13 cellular contexts compared by ENCODE assay signal in genomic region chr19:5829567-5830315, GRCh38. TPM values are rescaled to one million over a fixed set of nuclear protein-coding genes. Genes with fewer than 3 reads are reported as not detected.
DNase-seq lines count a peak whose midpoint lies in the region; ATAC-seq and TF ChIP-seq lines count a peak whose summit lies in the region.
"Had no signal": no experiment of that assay in that cellular context is flagged by ENCODE, and none has a peak within 500 bp of the region (broad histone marks: within the 10 kb centered on the region; RNA-seq: fewer than 3 reads in every experiment).

No MANE protein-coding gene starts in this region.

- WGBS in HUES64: 78% methylated on average over 34 of the region's 34 CpGs
- 34 to 47% (median 34%) methylated on average over 32 to 34 of the region's 34 CpGs for WGBS in ovary, 3 donors

- H3K4me3 ChIP-seq in CD8-positive, alpha-beta T cell (ENCODE audit: low read depth, low read length): no peak overlapping the region
- peak overlapping the region; percentile 81 for H3K4me3 ChIP-seq in HUES64 (ENCODE audit: low read length)
- no peak overlapping the region for H3K4me3 ChIP-seq in ovary
- H3K4me3 ChIP-seq in Peyer's patch: peak overlapping the region in 1 of 4 donors; percentile 50
- H3K4me3 ChIP-seq in brain microvascular endothelial cell (ENCODE audit: low read depth, low read length): no peak overlapping the region

- H3K36me3 ChIP-seq in CD8-positive, alpha-beta T cell (ENCODE audit: insufficient read depth, low read length): no peaks in the 10 kb centered on the region
- H3K36me3 ChIP-seq in HUES64 (ENCODE audit: insufficient read depth, low read length) (no peaks in the 10 kb centered on the region), ovary (no peaks in the 10 kb centered on the region), Peyer's patch (peaks cover 0 to 27% (median 0%) of the 10 kb centered on the region in 3 donors), brain microvascular endothelial cell (replicated peaks) (no peaks in the 10 kb centered on the region)
- H3K36me3 ChIP-seq: ascending aorta, WERI-Rb-1 had no signal

- H3K9ac ChIP-seq in HUES64 (ENCODE audit: low read depth, low read length): 0 out of 2 replicates have a peak overlapping the region, but pooled peaks have one; percentile 5

- intact Hi-C loops in CD8-positive, alpha-beta T cell (cut with DNase I, micrococcal nuclease): loop anchor here in 1 of 2 experiments (5.0 kb wide), 1 partner anchor 1427 kb away; the partner anchor contains the start of genes CHAF1A and SH3GL1
- intact Hi-C loops in ovary (cut with DNase I): no loop called here

- no peaks in the 10 kb centered on the region for H3K9me3 ChIP-seq in CD8-positive, alpha-beta T cell (ENCODE audit: low read length)
- H3K9me3 ChIP-seq in HUES64 (ENCODE audit: insufficient read depth, low read depth, low read length) (no peaks in the 10 kb centered on the region), ovary (no peaks in the 10 kb centered on the region), Peyer's patch (no peaks in the 10 kb centered on the region)
- H3K9me3 ChIP-seq: ascending aorta had no signal

- no peaks in the 10 kb centered on the region for H3K27me3 ChIP-seq in CD8-positive, alpha-beta T cell (ENCODE audit: insufficient read depth, low read length)
- H3K27me3 ChIP-seq in HUES64 (ENCODE audit: insufficient read depth, low read length) (no peaks in the 10 kb centered on the region; the same call in 1 of the 2 replicates), ovary (no peaks in the 10 kb centered on the region), Peyer's patch (no peaks in the 10 kb centered on the region), brain microvascular endothelial cell (replicated peaks) (peaks cover 2% of the 10 kb centered on the region)

- H3K36me3 Mint-ChIP-seq in CD8-positive, alpha-beta T cell: peaks cover 2% of the 10 kb centered on the region
- no peaks in the 10 kb centered on the region for H3K36me3 Mint-ChIP-seq in chondrocyte (ENCODE audit: low read depth)
- H3K36me3 Mint-ChIP-seq in naive thymus-derived CD8-positive, alpha-beta T cell: no peaks in the 10 kb centered on the region

- in situ Hi-C loops in brain microvascular endothelial cell (cut with HindIII; ENCODE audit: low pct_ligation_motif_present, low sequenced_read_pairs): no loop called here

- peaks cover 23% of the 10 kb centered on the region for H3K4me1 ChIP-seq in CD8-positive, alpha-beta T cell (ENCODE audit: insufficient read depth, low read length)
- H3K4me1 ChIP-seq in HUES64 (ENCODE audit: insufficient read depth, low read length) (peaks cover 3% of the 10 kb centered on the region; the same call in 1 of the 2 replicates), ovary (ENCODE audit: insufficient read depth) (peaks cover 3% of the 10 kb centered on the region), Peyer's patch (peaks cover 0 to 39% (median 9%) of the 10 kb centered on the region in 4 donors)

- H3K27ac ChIP-seq in CD8-positive, alpha-beta T cell (ENCODE audit: low read depth, low read length): no peak overlapping the region
- H3K27ac ChIP-seq in HUES64 (ENCODE audit: low read depth, low read length): no peak overlapping the region
- H3K27ac ChIP-seq in ovary: no peak overlapping the region
- H3K27ac ChIP-seq in Peyer's patch: peak overlapping the region in 1 of 4 donors; percentile 86
- H3K27ac ChIP-seq in brain microvascular endothelial cell: no peak overlapping the region
- H3K27ac ChIP-seq: ascending aorta, GM23248, WERI-Rb-1 had no signal

- no peak for TF ChIP-seq POLR2A in ovary (IDR thresholded peaks at IDR 0.05)
- no peak for TF ChIP-seq POLR2A in Peyer's patch (IDR thresholded peaks at IDR 0.05)

- H3K4me1 Mint-ChIP-seq in CD8-positive, alpha-beta T cell (ENCODE audit: low read depth): peaks cover 15% of the 10 kb centered on the region
- peaks cover 17% of the 10 kb centered on the region for H3K4me1 Mint-ChIP-seq in chondrocyte (ENCODE audit: low read depth)
- H3K4me1 Mint-ChIP-seq in naive thymus-derived CD8-positive, alpha-beta T cell: peaks cover 10 to 22% (median 19%) of the 10 kb centered on the region in 4 donors

- no peak for TF ChIP-seq EP300 in ovary (IDR thresholded peaks at IDR 0.05)

- CTCF ChIA-PET in CD8-positive, alpha-beta T cell (lab: Charles Lee): interaction anchor here (0.6 to 3.3 kb wide), 2 partner anchors 26 to 193 kb away, joined by 4 to 16 read pairs; no protein-coding TSS in a partner anchor

- peak overlapping the region; percentile 49 for H3K4me3 Mint-ChIP-seq in CD8-positive, alpha-beta T cell
- peak overlapping the region; percentile 14 for H3K4me3 Mint-ChIP-seq in chondrocyte (ENCODE audit: unreplicated experiment)
- peak overlapping the region in 9 of 10 donors; percentile 15 to 98 (median 56) for H3K4me3 Mint-ChIP-seq in naive thymus-derived CD8-positive, alpha-beta T cell
- H3K4me3 Mint-ChIP-seq: memory B cell had no signal

- DNase-seq in CD8-positive, alpha-beta T cell: no peak
- DNase-seq in chondrocyte (ENCODE audit: low spot score) (no peak), ovary (no peak), Peyer's patch (no peak), brain microvascular endothelial cell (no peak)
- DNase-seq in naive thymus-derived CD8-positive, alpha-beta T cell: no peak
- DNase-seq: DND-41, WERI-Rb-1 had no signal

- POLR2A ChIA-PET in CD8-positive, alpha-beta T cell (lab: Charles Lee): interaction anchor here (1.5 to 2.8 kb wide), 3 partner anchors 74 to 148 kb away, joined by 4 to 37 read pairs (median 15); partner anchors contain the start of genes NDUFA11, RANBP3 and VMAC
- POLR2A ChIA-PET in naive thymus-derived CD8-positive, alpha-beta T cell (lab: Charles Lee): interaction anchor here (0.6 to 3.2 kb wide), 3 partner anchors 9 to 130 kb away, joined by 4 to 71 read pairs (median 13); partner anchors contain the start of genes FUT6, NDUFA11 and VMAC

- no peak overlapping the region for H3K27ac Mint-ChIP-seq in CD8-positive, alpha-beta T cell
- H3K27ac Mint-ChIP-seq in chondrocyte (ENCODE audit: unreplicated experiment): peak overlapping the region; percentile 43
- H3K27ac Mint-ChIP-seq in naive thymus-derived CD8-positive, alpha-beta T cell: peak overlapping the region in 7 of 10 donors; percentile 15 to 74 (median 48)
- H3K27ac Mint-ChIP-seq: memory B cell had no signal

- no peak for ATAC-seq in CD8-positive, alpha-beta T cell
- no peak for ATAC-seq in naive thymus-derived CD8-positive, alpha-beta T cell
- ATAC-seq in HG02798 (IDR thresholded peaks at IDR 0.05; ENCODE audit: poor library complexity, unreplicated experiment): no peak

- H3K27me3 Mint-ChIP-seq in CD8-positive, alpha-beta T cell (ENCODE audit: low read depth): peaks cover 2% of the 10 kb centered on the region
- no peaks in the 10 kb centered on the region for H3K27me3 Mint-ChIP-seq in chondrocyte (ENCODE audit: low read depth)
- peaks cover 0 to 2% (median 0%) of the 10 kb centered on the region in 5 donors for H3K27me3 Mint-ChIP-seq in naive thymus-derived CD8-positive, alpha-beta T cell

- no peak for TF ChIP-seq CTCF in CD8-positive, alpha-beta T cell (IDR thresholded peaks at IDR 0.05)
- TF ChIP-seq CTCF in chondrocyte (IDR thresholded peaks at IDR 0.05): no peak
- no peak for TF ChIP-seq CTCF in ovary (IDR thresholded peaks at IDR 0.05)
- TF ChIP-seq CTCF in Peyer's patch (IDR thresholded peaks at IDR 0.05): no peak
- TF ChIP-seq CTCF in brain microvascular endothelial cell (IDR thresholded peaks at IDR 0.05; ENCODE audit: low read depth, low read length, missing control alignments): no peak

- H3K9me3 Mint-ChIP-seq in CD8-positive, alpha-beta T cell: no peaks in the 10 kb centered on the region
- H3K9me3 Mint-ChIP-seq in chondrocyte (ENCODE audit: low read depth): no peaks in the 10 kb centered on the region
- H3K9me3 Mint-ChIP-seq in naive thymus-derived CD8-positive, alpha-beta T cell: no peaks in the 10 kb centered on the region

RNA-seq across cellular contexts. Expression of gene FUT6, which starts 9.8 kb away (rescaled TPM):
- total RNA-seq in CD8-positive, alpha-beta T cell: not detected
- not detected for polyA plus RNA-seq in HUES64 (2013, experiment 1 of 2)
- not detected for polyA plus RNA-seq in HUES64 (2013, experiment 2 of 2)
- total RNA-seq in chondrocyte (not detected in 3 replicates), ovary (1 to 10 TPM in 1 of 7 donors, under 1 TPM in 3, not detected in 3; 0.11 to 2.6 (median 0.38) TPM), Peyer's patch (100 to 1,000 TPM in 3 of 4 donors, 10 to 100 TPM in 1; 90.8 to 329 (median 210) TPM)
- not detected for total RNA-seq in naive thymus-derived CD8-positive, alpha-beta T cell
- not detected for polyA plus RNA-seq in naive thymus-derived CD8-positive, alpha-beta T cell
- polyA plus RNA-seq in ovary: not detected
- total RNA-seq: ascending aorta, GM23248 had no signal
- polyA plus RNA-seq: GM23248 had no signal

RNA-seq across cellular contexts. Expression of gene FUT3, which starts 21.5 kb away (rescaled TPM):
- under 1 TPM; 0.49 to 0.67 TPM for total RNA-seq in CD8-positive, alpha-beta T cell
- polyA plus RNA-seq in HUES64 (2013, experiment 1 of 2): not detected
- not detected for polyA plus RNA-seq in HUES64 (2013, experiment 2 of 2)
- total RNA-seq in chondrocyte: not detected in 3 replicates
- under 1 TPM in 1 of 2 experiments, not detected in 1; 0.16 TPM for total RNA-seq in naive thymus-derived CD8-positive, alpha-beta T cell
- not detected for polyA plus RNA-seq in naive thymus-derived CD8-positive, alpha-beta T cell
- total RNA-seq in ovary: 1 to 10 TPM in 1 of 7 donors, under 1 TPM in 4, not detected in 2; 0.11 to 1.8 (median 0.18) TPM
- under 1 TPM in 1 of 2 donors, not detected in 1; 0.04 TPM for polyA plus RNA-seq in ovary
- 100 to 1,000 TPM in 3 of 4 donors, 10 to 100 TPM in 1; 37.1 to 207 (median 155) TPM for total RNA-seq in Peyer's patch
- total RNA-seq: ascending aorta, GM23248 had no signal
- polyA plus RNA-seq: GM23248 had no signal

RNA-seq across cellular contexts. Expression of gene NRTN, which starts 24.9 kb away (rescaled TPM):
- total RNA-seq in CD8-positive, alpha-beta T cell: under 1 TPM in 1 of 2 experiments, not detected in 1; 0.38 TPM
- polyA plus RNA-seq in HUES64 (2013, experiment 1 of 2): 2.9 TPM
- 4.3 TPM for polyA plus RNA-seq in HUES64 (2013, experiment 2 of 2)
- total RNA-seq in chondrocyte (0.54 to 0.77 TPM in 2 of 3 replicates, not detected in the other), ovary (1 to 10 TPM in 2 of 7 donors, under 1 TPM in 2, not detected in 3; 0.38 to 2.8 (median 1.3) TPM), Peyer's patch (1 to 10 TPM in 2 of 4 donors, under 1 TPM in 1, not detected in 1; 0.88 to 4.8 (median 3.5) TPM)
- total RNA-seq in naive thymus-derived CD8-positive, alpha-beta T cell: under 1 TPM; 0.82 to 0.88 TPM
- under 1 TPM; 0.19 to 0.88 (median 0.81) TPM for polyA plus RNA-seq in naive thymus-derived CD8-positive, alpha-beta T cell
- polyA plus RNA-seq in ovary: under 1 TPM in 1 of 2 donors, not detected in 1; 0.11 TPM
- total RNA-seq: GM23248 had no signal
- polyA plus RNA-seq: GM23248 had no signal

RNA-seq across cellular contexts. Expression of gene DUS3L, which starts 38.8 kb away (rescaled TPM):
- 100 to 1,000 TPM; 174 to 192 TPM for total RNA-seq in CD8-positive, alpha-beta T cell
- 29.4 TPM for polyA plus RNA-seq in HUES64 (2013, experiment 1 of 2)
- 29.8 TPM for polyA plus RNA-seq in HUES64 (2013, experiment 2 of 2)
- 14.8 to 19.4 TPM (median 18.4 TPM) in 3 replicates for total RNA-seq in chondrocyte
- total RNA-seq in naive thymus-derived CD8-positive, alpha-beta T cell: 100 to 1,000 TPM; 113 to 116 TPM
- 10 to 100 TPM; 26.3 to 43.2 (median 41.1) TPM for polyA plus RNA-seq in naive thymus-derived CD8-positive, alpha-beta T cell
- 10 to 100 TPM; 29.3 to 50.1 (median 39.9) TPM for total RNA-seq in ovary
- polyA plus RNA-seq in ovary: 10 to 100 TPM in 1 of 2 donors, 1 to 10 TPM in 1; 1.2 to 39.7 TPM
- total RNA-seq in Peyer's patch: 10 to 100 TPM; 31.5 to 91.6 (median 71.2) TPM

RNA-seq across cellular contexts. Expression of gene FUT5, which starts 40.6 kb away (rescaled TPM):
- total RNA-seq in CD8-positive, alpha-beta T cell: 1 to 10 TPM; 8.2 to 8.5 TPM
- not detected for polyA plus RNA-seq in HUES64 (2013, experiment 1 of 2)
- not detected for polyA plus RNA-seq in HUES64 (2013, experiment 2 of 2)
- not detected in 3 replicates for total RNA-seq in chondrocyte
- total RNA-seq in naive thymus-derived CD8-positive, alpha-beta T cell: under 1 TPM; 0.34 to 0.38 TPM
- polyA plus RNA-seq in naive thymus-derived CD8-positive, alpha-beta T cell: under 1 TPM in 1 of 3 donors, not detected in 2; 0.10 TPM
- under 1 TPM in 3 of 7 donors, not detected in 4; 0.15 to 0.23 (median 0.22) TPM for total RNA-seq in ovary
- polyA plus RNA-seq in ovary: not detected
- not detected for total RNA-seq in Peyer's patch
- total RNA-seq: ascending aorta, GM23248 had no signal
- polyA plus RNA-seq: GM23248 had no signal

Comparison
In these comparisons a context has a peak if more than half of its experiments do, and no peak if none do; other contexts are left out.
1. RNA of gene FUT6, which starts 9.8 kb away (total RNA-seq): 90.8 to 329 TPM in Peyer's patch; not detected in naive thymus-derived CD8-positive, alpha-beta T cell, 0.11 to 2.6 TPM in ovary, not detected in CD8-positive, alpha-beta T cell and not detected in chondrocyte; every median in the first group is over 10 times any median in the second.
2. RNA of gene FUT3, which starts 21.5 kb away (total RNA-seq): 37.1 to 207 TPM in Peyer's patch; 0.49 to 0.67 TPM in CD8-positive, alpha-beta T cell, not detected in chondrocyte, 0.16 TPM in naive thymus-derived CD8-positive, alpha-beta T cell and 0.11 to 1.8 TPM in ovary; every median in the first group is over 10 times any median in the second.
3. Peak in every context shown above with its lines, with median percentiles within 50 percentile points of each other: H3K4me3 Mint-ChIP-seq.